Comparison of ENCODE assay signal across 16 cellular contexts in genomic region chr10:123558651-123559050, GRCh38.
DNase-seq lines count a peak whose midpoint lies in the region; ATAC-seq and TF ChIP-seq lines count a peak whose summit lies in the region.
"Had no signal": no experiment of that assay in that cellular context is flagged by ENCODE, and none has a peak within 500 bp of the region (broad histone marks: within the 10 kb centered on the region; RNA-seq: fewer than 3 reads in every experiment).

No MANE protein-coding gene starts in this region.

- H3K27ac Mint-ChIP-seq in activated naive CD4-positive, alpha-beta T cell treated with anti-CD3 and anti-CD28 coated beads, Interleukin-2, amount 10 ng/mL, durations not matched to agents 7 days and 5 days, result no peak overlapping the region
- H3K27ac Mint-ChIP-seq: activated CD4-positive, alpha-beta T cell treated with anti-CD3 and anti-CD28 coated beads for 36 hours; activated naive CD8-positive, alpha-beta T cell treated with anti-CD3 and anti-CD28 coated beads for 36 hours; naive thymus-derived CD4-positive, alpha-beta T cell; progenitor cell of endocrine pancreas; stimulated activated naive B cell treated with anti-CD40 and anti-IgM and Interleukin-4, amounts not matched to agents 10 μg/mL and 1 μg/mL and 100 μg/mL, for 72 hours had no signal

- CTCF ChIA-PET in activated naive CD4-positive, alpha-beta T cell treated with anti-CD3 and anti-CD28 coated beads, Interleukin-2, amount 10 ng/mL, durations not matched to agents 7 days and 5 days (lab: Charles Lee), result interaction anchor here (0.7 to 2.0 kb wide), 4 partner anchors 426 to 1396 kb away, joined by 3 to 9 read pairs (median 4); no protein-coding TSS in a partner anchor

- no peaks in the 10 kb centered on the region for H3K27me3 ChIP-seq in BLaER1
- peaks cover 0 to 3% (median 0%) of the 10 kb centered on the region in 45 donors for H3K27me3 ChIP-seq in dorsolateral prefrontal cortex
- H3K27me3 ChIP-seq in foreskin keratinocyte, result peaks cover 12% of the 10 kb centered on the region

- H4K20me1 ChIP-seq in BLaER1, result no peaks in the 10 kb centered on the region

- H3K36me3 Mint-ChIP-seq in activated naive CD4-positive, alpha-beta T cell treated with anti-CD3 and anti-CD28 coated beads, Interleukin-2, amount 10 ng/mL, durations not matched to agents 7 days and 5 days, result no peaks in the 10 kb centered on the region
- H3K36me3 Mint-ChIP-seq: activated naive CD8-positive, alpha-beta T cell treated with anti-CD3 and anti-CD28 coated beads for 36 hours; CD4-positive, CD25-positive, alpha-beta regulatory T cell; naive thymus-derived CD4-positive, alpha-beta T cell had no signal

- H3K4me3 Mint-ChIP-seq in activated naive CD4-positive, alpha-beta T cell treated with anti-CD3 and anti-CD28 coated beads, Interleukin-2, amount 10 ng/mL, durations not matched to agents 7 days and 5 days, result no peak overlapping the region
- H3K4me3 Mint-ChIP-seq: activated CD4-positive, alpha-beta T cell treated with anti-CD3 and anti-CD28 coated beads for 36 hours; activated naive CD8-positive, alpha-beta T cell treated with anti-CD3 and anti-CD28 coated beads for 36 hours; CD4-positive, CD25-positive, alpha-beta regulatory T cell; naive thymus-derived CD4-positive, alpha-beta T cell; stimulated activated naive B cell treated with anti-CD40 and anti-IgM and Interleukin-4, amounts not matched to agents 10 μg/mL and 1 μg/mL and 100 μg/mL, for 72 hours had no signal

- TF ChIP-seq CTCF in dorsolateral prefrontal cortex (IDR thresholded peaks at IDR 0.05 in 54 of 56, conservative IDR thresholded peaks at IDR 0.05 in 2 of 56; ENCODE audit: low read depth in 1 of 56, partially characterized antibody in 56 of 56) (no peak), foreskin keratinocyte (conservative IDR thresholded peaks at IDR 0.05) (no peak)

- peak overlapping the region; percentile 72 for H3K9ac ChIP-seq in BLaER1

- no peaks in the 10 kb centered on the region for H3K36me3 ChIP-seq in BLaER1
- H3K36me3 ChIP-seq: HAP-1, heart right ventricle had no signal

- H3K4me2 ChIP-seq in BLaER1, result peak overlapping the region; percentile 84

- H3K27me3 Mint-ChIP-seq in activated naive CD4-positive, alpha-beta T cell treated with anti-CD3 and anti-CD28 coated beads, Interleukin-2, amount 10 ng/mL, durations not matched to agents 7 days and 5 days, result peaks cover 14% of the 10 kb centered on the region

- no peak for ATAC-seq in foreskin keratinocyte

- no peaks in the 10 kb centered on the region for H3K9me3 ChIP-seq in BLaER1
- H3K9me3 ChIP-seq: HAP-1, heart right ventricle had no signal

- H3K4me1 ChIP-seq in BLaER1, result peaks cover 82% of the 10 kb centered on the region
- H3K4me1 ChIP-seq in foreskin keratinocyte, result no peaks in the 10 kb centered on the region
- H3K4me1 ChIP-seq: HAP-1, heart right ventricle had no signal

- DNase-seq in NCI-H526 treated with DMSO at 0.1 percent for 48 hours (lab: John Stamatoyannopoulos, UW) (peak; percentile 64), dorsolateral prefrontal cortex (peak in 1 of 10 donors; percentile 53), putamen (ENCODE audit: low spot score) (peak; percentile 8), foreskin keratinocyte (no peak), NCI-H2171 (lab: John Stamatoyannopoulos, UW) (no peak), GF-D8 (lab: John Stamatoyannopoulos, UW) (no peak)
- DNase-seq in activated naive CD4-positive, alpha-beta T cell treated with anti-CD3 and anti-CD28 coated beads, Interleukin-2, amount 10 ng/mL, durations not matched to agents 7 days and 5 days, result no peak

- peak overlapping the region; percentile 34; the same call in 1 of the 2 replicates for H3K4me3 ChIP-seq in BLaER1
- H3K4me3 ChIP-seq in dorsolateral prefrontal cortex, result peak overlapping the region in 5 of 59 donors; percentile 17 to 40 (median 29)
- H3K4me3 ChIP-seq: HAP-1, heart right ventricle had no signal

- no peaks in the 10 kb centered on the region for H3K9me3 Mint-ChIP-seq in activated naive CD4-positive, alpha-beta T cell treated with anti-CD3 and anti-CD28 coated beads, Interleukin-2, amount 10 ng/mL, durations not matched to agents 7 days and 5 days
- H3K9me3 Mint-ChIP-seq: activated naive CD8-positive, alpha-beta T cell treated with anti-CD3 and anti-CD28 coated beads for 36 hours; CD4-positive, CD25-positive, alpha-beta regulatory T cell; naive thymus-derived CD4-positive, alpha-beta T cell; stimulated activated naive B cell treated with anti-CD40 and anti-IgM and Interleukin-4, amounts not matched to agents 10 μg/mL and 1 μg/mL and 100 μg/mL, for 72 hours had no signal

- intact Hi-C loops in dorsolateral prefrontal cortex (cut with DNase I), result loop anchor here (1.0 to 10.0 kb wide), 8 partner anchors 56 to 914 kb away; partner anchors contain the start of gene BUB3 (in 1 of the 2)

- H3K4me1 Mint-ChIP-seq in activated naive CD4-positive, alpha-beta T cell treated with anti-CD3 and anti-CD28 coated beads, Interleukin-2, amount 10 ng/mL, durations not matched to agents 7 days and 5 days, result no peaks in the 10 kb centered on the region
- H3K4me1 Mint-ChIP-seq: activated CD4-positive, alpha-beta T cell treated with anti-CD3 and anti-CD28 coated beads for 36 hours; activated naive CD8-positive, alpha-beta T cell treated with anti-CD3 and anti-CD28 coated beads for 36 hours; CD4-positive, CD25-positive, alpha-beta regulatory T cell had no signal

- peak overlapping the region; percentile 88 for H3K27ac ChIP-seq in BLaER1
- peak overlapping the region in 58 of 59 donors; percentile 41 to 98 (median 92) for H3K27ac ChIP-seq in dorsolateral prefrontal cortex
- no peak overlapping the region for H3K27ac ChIP-seq in foreskin keratinocyte
- H3K27ac ChIP-seq: heart right ventricle had no signal

Comparison
In these comparisons a context has a peak if more than half of its experiments do, and no peak if none do; other contexts are left out.
1. DNase-seq: peak in NCI-H526 treated with DMSO at 0.1 percent for 48 hours (single experiment) and putamen (single experiment); none in foreskin keratinocyte (0 of 2), activated naive CD4-positive, alpha-beta T cell treated with anti-CD3 and anti-CD28 coated beads, Interleukin-2, amount 10 ng/mL, durations not matched to agents 7 days and 5 days (single experiment), NCI-H2171 (single experiment) and GF-D8 (single experiment).